Comparison of ENCODE assay signal across 2 cellular contexts in the genomic region with DNA sequence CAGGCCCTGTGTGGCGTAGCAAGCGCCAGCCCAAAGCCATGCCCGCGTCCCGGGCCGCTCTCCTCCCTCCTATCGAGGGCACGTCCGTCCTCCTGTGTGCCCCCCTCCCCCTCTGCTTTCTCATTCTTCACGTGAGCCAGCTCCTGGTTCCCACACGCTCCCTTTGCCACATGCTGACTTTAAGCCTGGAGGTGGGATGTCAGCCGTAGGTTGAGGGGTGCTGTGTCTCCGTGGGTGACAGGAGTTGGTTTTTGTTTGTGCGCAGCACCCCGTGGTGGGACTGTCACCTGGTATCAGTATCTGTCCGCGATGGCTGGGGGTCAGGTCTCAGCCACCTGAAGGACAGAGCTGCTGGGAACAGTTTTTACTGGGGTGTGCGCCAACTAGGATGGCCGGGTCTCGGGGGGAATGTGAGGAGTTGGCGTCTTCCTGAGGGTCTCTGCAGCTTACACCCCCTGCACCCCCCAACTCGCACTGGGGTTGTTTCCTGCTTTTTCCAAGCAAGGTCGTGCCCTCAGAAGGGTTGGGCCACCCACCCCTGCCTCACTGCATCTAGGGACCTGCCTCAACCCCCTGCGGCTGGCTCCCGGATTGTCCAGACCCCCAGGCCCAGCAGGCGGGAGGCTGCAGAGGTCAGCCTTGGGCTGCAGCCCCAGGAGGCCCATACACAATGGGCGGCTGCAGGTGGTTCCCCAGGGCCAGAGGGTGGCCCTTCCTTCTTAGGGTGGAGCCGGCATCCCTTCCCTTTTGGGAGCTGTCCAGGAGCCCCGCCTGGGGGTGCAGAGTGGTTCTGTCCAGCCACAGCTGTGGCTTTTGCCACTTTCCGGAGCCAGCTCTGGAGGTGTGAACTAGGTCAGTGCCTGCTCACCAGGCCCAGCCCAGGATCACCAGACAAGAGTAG.
TF ChIP-seq lines count a peak whose summit lies in the region.

No MANE protein-coding gene starts in this region.

TF ChIP-seq in K562, 482 proteins besides CTCF, POLR2A, EP300 and RAD21:
- TF ChIP-seq, protein P1, sequence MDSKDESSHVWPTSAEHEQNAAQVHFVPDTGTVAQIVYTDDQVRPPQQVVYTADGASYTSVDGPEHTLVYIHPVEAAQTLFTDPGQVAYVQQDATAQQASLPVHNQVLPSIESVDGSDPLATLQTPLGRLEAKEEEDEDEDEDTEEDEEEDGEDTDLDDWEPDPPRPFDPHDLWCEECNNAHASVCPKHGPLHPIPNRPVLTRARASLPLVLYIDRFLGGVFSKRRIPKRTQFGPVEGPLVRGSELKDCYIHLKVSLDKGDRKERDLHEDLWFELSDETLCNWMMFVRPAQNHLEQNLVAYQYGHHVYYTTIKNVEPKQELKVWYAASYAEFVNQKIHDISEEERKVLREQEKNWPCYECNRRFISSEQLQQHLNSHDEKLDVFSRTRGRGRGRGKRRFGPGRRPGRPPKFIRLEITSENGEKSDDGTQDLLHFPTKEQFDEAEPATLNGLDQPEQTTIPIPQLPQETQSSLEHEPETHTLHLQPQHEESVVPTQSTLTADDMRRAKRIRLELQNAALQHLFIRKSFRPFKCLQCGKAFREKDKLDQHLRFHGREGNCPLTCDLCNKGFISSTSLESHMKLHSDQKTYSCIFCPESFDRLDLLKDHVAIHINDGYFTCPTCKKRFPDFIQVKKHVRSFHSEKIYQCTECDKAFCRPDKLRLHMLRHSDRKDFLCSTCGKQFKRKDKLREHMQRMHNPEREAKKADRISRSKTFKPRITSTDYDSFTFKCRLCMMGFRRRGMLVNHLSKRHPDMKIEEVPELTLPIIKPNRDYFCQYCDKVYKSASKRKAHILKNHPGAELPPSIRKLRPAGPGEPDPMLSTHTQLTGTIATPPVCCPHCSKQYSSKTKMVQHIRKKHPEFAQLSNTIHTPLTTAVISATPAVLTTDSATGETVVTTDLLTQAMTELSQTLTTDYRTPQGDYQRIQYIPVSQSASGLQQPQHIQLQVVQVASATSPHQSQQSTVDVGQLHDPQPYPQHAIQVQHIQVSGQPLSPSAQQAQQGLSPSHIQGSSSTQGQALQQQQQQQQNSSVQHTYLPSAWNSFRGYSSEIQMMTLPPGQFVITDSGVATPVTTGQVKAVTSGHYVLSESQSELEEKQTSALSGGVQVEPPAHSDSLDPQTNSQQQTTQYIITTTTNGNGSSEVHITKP (IDR thresholded peaks at IDR 0.05; ENCODE audit: partially characterized antibody), result peak; percentile 19
- TF ChIP-seq SAFB (IDR thresholded peaks at IDR 0.05; ENCODE audit: borderline replicate concordance, low read depth, low read length), result no peak
- 0 out of 2 replicates have a peak, but pooled peaks have one; percentile 28 for TF ChIP-seq POLR2G (IDR thresholded peaks at IDR 0.05; ENCODE audit: low read depth, low read length)
- TF ChIP-seq BMI1 (IDR thresholded peaks at IDR 0.05; ENCODE audit: low read length), result no peak
- no peak for TF ChIP-seq ZEB2 (IDR thresholded peaks at IDR 0.05)
- TF ChIP-seq RBFOX2 (IDR thresholded peaks at IDR 0.05; ENCODE audit: low read depth, low read length), result peak; percentile 18; the same call in 1 of the 2 replicates
TF ChIP-seq in K562: peak in this region for 3.

TF ChIP-seq in GM12891, 5 proteins besides CTCF, POLR2A, EP300 and RAD21:
- TF ChIP-seq POU2F2 (IDR thresholded peaks at IDR 0.05; ENCODE audit: low read depth, low read length), result no peak
- no peak for TF ChIP-seq SPI1 (IDR thresholded peaks at IDR 0.05; ENCODE audit: low read depth, low read length)
- no peak for TF ChIP-seq POLR2AphosphoS5 (IDR thresholded peaks at IDR 0.05; ENCODE audit: low read depth, low read length)
- no peak for TF ChIP-seq TAF1 (IDR thresholded peaks at IDR 0.05; ENCODE audit: low read depth, low read length)
- no peak for TF ChIP-seq PAX5 (IDR thresholded peaks at IDR 0.05; ENCODE audit: insufficient read depth, low read length, severe bottlenecking)
TF ChIP-seq in GM12891: peak in this region for 0.
